Comparison of ENCODE assay signal across 17 cellular contexts in genomic region chr6:110950443-110950842, GRCh38.
"Had no signal": no experiment of that assay in that cellular context is flagged by ENCODE, and none has a peak within 500 bp of the region (broad histone marks: within the 10 kb centered on the region; RNA-seq: fewer than 3 reads in every experiment).

No MANE protein-coding gene starts in this region.

- H3K36me3 Mint-ChIP-seq: activated naive CD4-positive, alpha-beta T cell treated with anti-CD3 and anti-CD28 coated beads, Interleukin-2, amount 50 U/mL, for 72 hours; stimulated activated memory B cell treated with anti-CD40 and anti-IgM and Interleukin-4, amounts not matched to agents 10 μg/mL and 1 μg/mL and 100 μg/mL, for 72 hours had no signal

- ATAC-seq: activated CD4-positive, CD25-positive, alpha-beta regulatory T cell treated with anti-CD3 and anti-CD28 coated beads, Interleukin-2, amount 50 U/mL, for 24 hours; activated CD8-positive, alpha-beta T cell treated with anti-CD3 and anti-CD28 coated beads, Interleukin-2, amount 10 ng/mL, durations not matched to agents 7 days and 5 days; activated naive CD4-positive, alpha-beta T cell treated with anti-CD3 and anti-CD28 coated beads, Interleukin-2, amount 50 U/mL, for 72 hours; activated T-cell treated with anti-CD3 and anti-CD28 coated beads, Interleukin-2, amount 50 U/mL, for 4 hours; foreskin keratinocyte; right cardiac atrium; stimulated activated memory B cell treated with anti-CD40 and anti-IgM and Interleukin-4, amounts not matched to agents 10 μg/mL and 1 μg/mL and 100 μg/mL, for 72 hours had no signal

- H3K4me1 Mint-ChIP-seq: stimulated activated memory B cell treated with anti-CD40 and anti-IgM and Interleukin-4, amounts not matched to agents 10 μg/mL and 1 μg/mL and 100 μg/mL, for 72 hours had no signal

- H3K27me3 Mint-ChIP-seq: stimulated activated memory B cell treated with anti-CD40 and anti-IgM and Interleukin-4, amounts not matched to agents 10 μg/mL and 1 μg/mL and 100 μg/mL, for 72 hours had no signal

- H3K4me3 ChIP-seq: adrenal gland, cardiac muscle cell, left lung, psoas muscle, thoracic aorta, upper lobe of left lung had no signal

- H3K27ac ChIP-seq: adrenal gland, cardiac muscle cell, foreskin keratinocyte, left lung, psoas muscle, thoracic aorta, upper lobe of left lung had no signal

- H3K4me1 ChIP-seq: adrenal gland, left lung, psoas muscle had no signal

- DNase-seq: activated CD4-positive, alpha-beta T cell treated with anti-CD3 and anti-CD28 coated beads, Interleukin-2, amount 10 ng/mL, durations not matched to agents 7 days and 5 days; activated CD8-positive, alpha-beta T cell treated with anti-CD3 and anti-CD28 coated beads, Interleukin-2, amount 10 ng/mL, durations not matched to agents 7 days and 5 days; activated T-cell treated with anti-CD3 and anti-CD28 coated beads, Interleukin-2, amount 50 U/mL, for 4 hours; adrenal gland; foreskin keratinocyte; glutamatergic neuron; left lung; mammary epithelial cell; psoas muscle; right cardiac atrium; stimulated activated CD4-positive, alpha-beta T cell treated with anti-CD3 and anti-CD28 coated beads, Interleukin-4, amount 100 ng/mL, for 24 hours; upper lobe of left lung had no signal

- H3K4me3 Mint-ChIP-seq: activated CD4-positive, alpha-beta T cell treated with anti-CD3 and anti-CD28 coated beads, Interleukin-2, amount 10 ng/mL, durations not matched to agents 7 days and 5 days; activated CD8-positive, alpha-beta T cell treated with anti-CD3 and anti-CD28 coated beads, Interleukin-2, amount 10 ng/mL, durations not matched to agents 7 days and 5 days; activated T-cell treated with anti-CD3 and anti-CD28 coated beads, Interleukin-2, amount 50 U/mL, for 4 hours; stimulated activated memory B cell treated with anti-CD40 and anti-IgM and Interleukin-4, amounts not matched to agents 10 μg/mL and 1 μg/mL and 100 μg/mL, for 72 hours had no signal

- H3K9me3 ChIP-seq: adrenal gland, left lung, psoas muscle, thoracic aorta, upper lobe of left lung had no signal

- H3K27ac Mint-ChIP-seq: activated CD4-positive, alpha-beta T cell treated with anti-CD3 and anti-CD28 coated beads, Interleukin-2, amount 10 ng/mL, durations not matched to agents 7 days and 5 days; activated CD8-positive, alpha-beta T cell treated with anti-CD3 and anti-CD28 coated beads, Interleukin-2, amount 10 ng/mL, durations not matched to agents 7 days and 5 days; activated naive CD4-positive, alpha-beta T cell treated with anti-CD3 and anti-CD28 coated beads, Interleukin-2, amount 50 U/mL, for 72 hours; stimulated activated memory B cell treated with anti-CD40 and anti-IgM and Interleukin-4, amounts not matched to agents 10 μg/mL and 1 μg/mL and 100 μg/mL, for 72 hours had no signal

- H3K9me3 Mint-ChIP-seq: activated CD4-positive, alpha-beta T cell treated with anti-CD3 and anti-CD28 coated beads, Interleukin-2, amount 10 ng/mL, durations not matched to agents 7 days and 5 days; activated naive CD4-positive, alpha-beta T cell treated with anti-CD3 and anti-CD28 coated beads, Interleukin-2, amount 50 U/mL, for 72 hours; activated T-cell treated with anti-CD3 and anti-CD28 coated beads, Interleukin-2, amount 50 U/mL, for 4 hours; stimulated activated memory B cell treated with anti-CD40 and anti-IgM and Interleukin-4, amounts not matched to agents 10 μg/mL and 1 μg/mL and 100 μg/mL, for 72 hours had no signal

- H3K36me3 ChIP-seq: adrenal gland, cardiac muscle cell, left lung, thoracic aorta, upper lobe of left lung had no signal

- H3K27me3 ChIP-seq: adrenal gland, cardiac muscle cell, foreskin keratinocyte, left lung, upper lobe of left lung had no signal
